In genomic region chr3:196739671-196740475, GRCh38 we compare ENCODE assay signal across 1 cellular context.
TF ChIP-seq lines count a peak whose summit lies in the region.

PAK2 (plus strand) TSS chr3:196739857; CDS start chr3:196782647, 42,790 bp downstream.

TF ChIP-seq in K562, 482 proteins besides CTCF, POLR2A, EP300 and RAD21 (continued from another document and continues in another):
- TF ChIP-seq NFYB (IDR thresholded peaks at IDR 0.05; ENCODE audit: extremely low read depth, insufficient read length) (no peak), FOXA3 (CRISPR knock-in tag; conservative IDR thresholded peaks at IDR 0.05 in 1 of 2, IDR thresholded peaks at IDR 0.05 in 1 of 2) (no peak), FOXP1 (CRISPR knock-in tag; IDR thresholded peaks at IDR 0.05) (no peak), KDM5B (IDR thresholded peaks at IDR 0.05; ENCODE audit: insufficient replicate concordance, low read depth, low read length) (peak; percentile 64), POLR2G (IDR thresholded peaks at IDR 0.05; ENCODE audit: low read depth, low read length) (peak; percentile 94), RAD51 (IDR thresholded peaks at IDR 0.05; ENCODE audit: borderline replicate concordance, low read depth) (no peak), HCFC1 (IDR thresholded peaks at IDR 0.05; ENCODE audit: low read depth, low read length) (peak; percentile 94), CREB1 (IDR thresholded peaks at IDR 0.05) (peak; percentile 40; the same call in 1 of the 2 replicates), CREB1 (CRISPR knock-in tag; IDR thresholded peaks at IDR 0.05) (peak; percentile 11; the same call in 1 of the 2 replicates), FOXM1 (IDR thresholded peaks at IDR 0.05; ENCODE audit: low read depth) (no peak), FOXM1 (CRISPR knock-in tag; IDR thresholded peaks at IDR 0.05; ENCODE audit: low read depth) (no peak), NFIX (CRISPR knock-in tag; IDR thresholded peaks at IDR 0.05; ENCODE audit: low read depth) (no peak), TCF7L2 (IDR thresholded peaks at IDR 0.05; ENCODE audit: low read depth, low read length) (no peak), E2F3 (CRISPR knock-in tag; IDR thresholded peaks at IDR 0.05) (0 out of 2 replicates have a peak, but pooled peaks have one; percentile 43), PHB (CRISPR knock-in tag; IDR thresholded peaks at IDR 0.05) (no peak), MXI1 (IDR thresholded peaks at IDR 0.05; ENCODE audit: low read depth, low read length) (0 out of 2 replicates have a peak, but pooled peaks have one; percentile 19), SMAD4 (CRISPR knock-in tag; conservative IDR thresholded peaks at IDR 0.05) (peak; percentile 80; the same call in 1 of the 2 replicates), THAP7 (CRISPR knock-in tag; IDR thresholded peaks at IDR 0.05) (no peak), FOXK2 (conservative IDR thresholded peaks at IDR 0.05 in 1 of 2, IDR thresholded peaks at IDR 0.05 in 1 of 2; ENCODE audit: low read depth in 2 of 2) (no peak), CBX3 (IDR thresholded peaks at IDR 0.05; ENCODE audit: borderline replicate concordance in 1 of 2, low read length in 2 of 2) (peak in 1 of 2 experiments; percentile 14; a peak in 1 of 3 replicates), SIX5 (IDR thresholded peaks at IDR 0.05; ENCODE audit: borderline replicate concordance in 1 of 2, insufficient read depth in 1 of 2, low read depth in 1 of 2, low read length in 2 of 2) (peak; percentile 63 to 74; a peak in 3 of 4 replicates), NRF1 (conservative IDR thresholded peaks at IDR 0.05 in 1 of 2, IDR thresholded peaks at IDR 0.05 in 1 of 2) (peak; percentile 85 to 88), TOE1 (IDR thresholded peaks at IDR 0.05; ENCODE audit: borderline replicate concordance) (0 out of 2 replicates have a peak, but pooled peaks have one; percentile 36), TOE1 (CRISPR knock-in tag; IDR thresholded peaks at IDR 0.05; ENCODE audit: borderline replicate concordance, low read depth) (no peak), WHSC1 (IDR thresholded peaks at IDR 0.05; ENCODE audit: low read length) (no peak), TAL1 (IDR thresholded peaks at IDR 0.05) (no peak), FOS (IDR thresholded peaks at IDR 0.05; ENCODE audit: extremely low read depth, insufficient read length) (no peak), PHF8 (IDR thresholded peaks at IDR 0.05; ENCODE audit: borderline replicate concordance, low read length) (peak; percentile 82; the same call in 1 of the 2 replicates), ERF (CRISPR knock-in tag; IDR thresholded peaks at IDR 0.05) (no peak), RBFOX2 (IDR thresholded peaks at IDR 0.05; ENCODE audit: low read depth, low read length) (peak; percentile 92), ZNF655 (CRISPR knock-in tag; IDR thresholded peaks at IDR 0.05) (no peak), HDAC3 (IDR thresholded peaks at IDR 0.05; ENCODE audit: borderline replicate concordance, partially characterized antibody) (no peak), MAZ (CRISPR knock-in tag; conservative IDR thresholded peaks at IDR 0.05 in 1 of 2, IDR thresholded peaks at IDR 0.05 in 1 of 2) (peak; percentile 96 to 97), ZZZ3 (IDR thresholded peaks at IDR 0.05) (no peak), ZNF639 (CRISPR knock-in tag; conservative IDR thresholded peaks at IDR 0.05 in 1 of 2, IDR thresholded peaks at IDR 0.05 in 1 of 2) (peak in 1 of 2 experiments; percentile 100; a peak in 2 of 4 replicates), NR2C1 (IDR thresholded peaks at IDR 0.05) (no peak), NR2C1 (tag; IDR thresholded peaks at IDR 0.05) (no peak), PRDM10 (IDR thresholded peaks at IDR 0.05; ENCODE audit: partially characterized antibody) (peak; percentile 78)
- TF ChIP-seq, protein P1, sequence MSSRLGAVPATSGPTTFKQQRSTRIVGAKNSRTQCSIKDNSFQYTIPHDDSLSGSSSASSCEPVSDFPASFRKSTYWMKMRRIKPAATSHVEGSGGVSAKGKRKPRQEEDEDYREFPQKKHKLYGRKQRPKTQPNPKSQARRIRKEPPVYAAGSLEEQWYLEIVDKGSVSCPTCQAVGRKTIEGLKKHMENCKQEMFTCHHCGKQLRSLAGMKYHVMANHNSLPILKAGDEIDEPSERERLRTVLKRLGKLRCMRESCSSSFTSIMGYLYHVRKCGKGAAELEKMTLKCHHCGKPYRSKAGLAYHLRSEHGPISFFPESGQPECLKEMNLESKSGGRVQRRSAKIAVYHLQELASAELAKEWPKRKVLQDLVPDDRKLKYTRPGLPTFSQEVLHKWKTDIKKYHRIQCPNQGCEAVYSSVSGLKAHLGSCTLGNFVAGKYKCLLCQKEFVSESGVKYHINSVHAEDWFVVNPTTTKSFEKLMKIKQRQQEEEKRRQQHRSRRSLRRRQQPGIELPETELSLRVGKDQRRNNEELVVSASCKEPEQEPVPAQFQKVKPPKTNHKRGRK (tag; IDR thresholded peaks at IDR 0.05): no peak
- TF ChIP-seq, protein P2, sequence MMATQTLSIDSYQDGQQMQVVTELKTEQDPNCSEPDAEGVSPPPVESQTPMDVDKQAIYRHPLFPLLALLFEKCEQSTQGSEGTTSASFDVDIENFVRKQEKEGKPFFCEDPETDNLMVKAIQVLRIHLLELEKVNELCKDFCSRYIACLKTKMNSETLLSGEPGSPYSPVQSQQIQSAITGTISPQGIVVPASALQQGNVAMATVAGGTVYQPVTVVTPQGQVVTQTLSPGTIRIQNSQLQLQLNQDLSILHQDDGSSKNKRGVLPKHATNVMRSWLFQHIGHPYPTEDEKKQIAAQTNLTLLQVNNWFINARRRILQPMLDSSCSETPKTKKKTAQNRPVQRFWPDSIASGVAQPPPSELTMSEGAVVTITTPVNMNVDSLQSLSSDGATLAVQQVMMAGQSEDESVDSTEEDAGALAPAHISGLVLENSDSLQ (IDR thresholded peaks at IDR 0.05): peak; percentile 40; the same call in 1 of the 2 replicates
- TF ChIP-seq, protein P3, sequence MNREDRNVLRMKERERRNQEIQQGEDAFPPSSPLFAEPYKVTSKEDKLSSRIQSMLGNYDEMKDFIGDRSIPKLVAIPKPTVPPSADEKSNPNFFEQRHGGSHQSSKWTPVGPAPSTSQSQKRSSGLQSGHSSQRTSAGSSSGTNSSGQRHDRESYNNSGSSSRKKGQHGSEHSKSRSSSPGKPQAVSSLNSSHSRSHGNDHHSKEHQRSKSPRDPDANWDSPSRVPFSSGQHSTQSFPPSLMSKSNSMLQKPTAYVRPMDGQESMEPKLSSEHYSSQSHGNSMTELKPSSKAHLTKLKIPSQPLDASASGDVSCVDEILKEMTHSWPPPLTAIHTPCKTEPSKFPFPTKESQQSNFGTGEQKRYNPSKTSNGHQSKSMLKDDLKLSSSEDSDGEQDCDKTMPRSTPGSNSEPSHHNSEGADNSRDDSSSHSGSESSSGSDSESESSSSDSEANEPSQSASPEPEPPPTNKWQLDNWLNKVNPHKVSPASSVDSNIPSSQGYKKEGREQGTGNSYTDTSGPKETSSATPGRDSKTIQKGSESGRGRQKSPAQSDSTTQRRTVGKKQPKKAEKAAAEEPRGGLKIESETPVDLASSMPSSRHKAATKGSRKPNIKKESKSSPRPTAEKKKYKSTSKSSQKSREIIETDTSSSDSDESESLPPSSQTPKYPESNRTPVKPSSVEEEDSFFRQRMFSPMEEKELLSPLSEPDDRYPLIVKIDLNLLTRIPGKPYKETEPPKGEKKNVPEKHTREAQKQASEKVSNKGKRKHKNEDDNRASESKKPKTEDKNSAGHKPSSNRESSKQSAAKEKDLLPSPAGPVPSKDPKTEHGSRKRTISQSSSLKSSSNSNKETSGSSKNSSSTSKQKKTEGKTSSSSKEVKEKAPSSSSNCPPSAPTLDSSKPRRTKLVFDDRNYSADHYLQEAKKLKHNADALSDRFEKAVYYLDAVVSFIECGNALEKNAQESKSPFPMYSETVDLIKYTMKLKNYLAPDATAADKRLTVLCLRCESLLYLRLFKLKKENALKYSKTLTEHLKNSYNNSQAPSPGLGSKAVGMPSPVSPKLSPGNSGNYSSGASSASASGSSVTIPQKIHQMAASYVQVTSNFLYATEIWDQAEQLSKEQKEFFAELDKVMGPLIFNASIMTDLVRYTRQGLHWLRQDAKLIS (CRISPR knock-in tag; IDR thresholded peaks at IDR 0.05): peak; percentile 81
- TF ChIP-seq, protein P4, sequence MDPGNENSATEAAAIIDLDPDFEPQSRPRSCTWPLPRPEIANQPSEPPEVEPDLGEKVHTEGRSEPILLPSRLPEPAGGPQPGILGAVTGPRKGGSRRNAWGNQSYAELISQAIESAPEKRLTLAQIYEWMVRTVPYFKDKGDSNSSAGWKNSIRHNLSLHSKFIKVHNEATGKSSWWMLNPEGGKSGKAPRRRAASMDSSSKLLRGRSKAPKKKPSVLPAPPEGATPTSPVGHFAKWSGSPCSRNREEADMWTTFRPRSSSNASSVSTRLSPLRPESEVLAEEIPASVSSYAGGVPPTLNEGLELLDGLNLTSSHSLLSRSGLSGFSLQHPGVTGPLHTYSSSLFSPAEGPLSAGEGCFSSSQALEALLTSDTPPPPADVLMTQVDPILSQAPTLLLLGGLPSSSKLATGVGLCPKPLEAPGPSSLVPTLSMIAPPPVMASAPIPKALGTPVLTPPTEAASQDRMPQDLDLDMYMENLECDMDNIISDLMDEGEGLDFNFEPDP (CRISPR knock-in tag; IDR thresholded peaks at IDR 0.05): no peak
